18 cellular contexts compared by ENCODE assay signal in the genomic region with DNA sequence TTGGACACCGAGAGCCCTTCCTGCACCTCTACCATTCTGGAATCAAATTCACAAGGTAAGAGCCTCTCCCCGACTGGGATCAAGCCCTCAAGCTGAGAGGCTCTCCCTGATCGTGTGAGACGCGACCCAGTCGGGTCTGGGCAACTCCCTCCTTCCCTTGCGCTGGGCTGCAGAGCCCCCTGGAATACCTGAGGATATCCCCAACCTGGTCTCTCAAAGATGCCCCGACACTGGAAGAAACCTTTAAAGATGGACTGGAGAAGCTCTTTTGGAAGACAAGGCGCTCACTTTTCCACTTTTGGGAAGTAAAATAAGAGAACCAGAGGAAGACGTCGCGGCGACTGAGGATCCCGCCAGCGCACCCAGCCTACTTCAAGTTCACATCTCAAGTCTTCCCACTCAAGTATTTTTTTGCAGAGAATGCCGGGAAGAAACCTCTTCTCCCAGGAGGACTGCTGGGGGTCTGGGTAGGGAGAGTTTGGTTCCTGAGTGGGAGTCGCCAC. TPM values are rescaled to one million over a fixed set of nuclear protein-coding genes. Genes with fewer than 3 reads are reported as not detected.
DNase-seq lines count a peak whose midpoint lies in the region; ATAC-seq, FAIRE-seq and TF ChIP-seq lines count a peak whose summit lies in the region.
"Had no signal": no experiment of that assay in that cellular context is flagged by ENCODE, and none has a peak within 500 bp of the region (broad histone marks: within the 10 kb centered on the region; RNA-seq: fewer than 3 reads in every experiment).

No MANE protein-coding gene starts in this region.

- no peak overlapping the region for H2AFZ ChIP-seq in endothelial cell of umbilical vein (ENCODE audit: low read depth, low read length)

- H3K4me3 Mint-ChIP-seq in brain (peak overlapping the region in 3 of 5 experiments; percentile 7 to 77 (median 31)), neural crest cell (peak overlapping the region; percentile 36)
- H3K4me3 Mint-ChIP-seq: CD4-positive, alpha-beta T cell had no signal

- no peaks in the 10 kb centered on the region for H3K4me1 ChIP-seq in endothelial cell of umbilical vein (ENCODE audit: control insufficient read depth, extremely low read depth, insufficient read depth, low read length)
- H3K4me1 ChIP-seq: A549, Caco-2 had no signal

- H3K27ac ChIP-seq in endothelial cell of umbilical vein (ENCODE audit: insufficient read depth, low read depth, low read length) = no peak overlapping the region
- H3K27ac ChIP-seq: 22Rv1, A549, C4-2B had no signal

- intact Hi-C loops in endothelial cell of umbilical vein (cut with micrococcal nuclease) = no loop called here

- TF ChIP-seq CTCF in brain (conservative IDR thresholded peaks at IDR 0.05) (no peak), endothelial cell of umbilical vein (IDR thresholded peaks at IDR 0.05; ENCODE audit: extremely low read depth in 1 of 2, insufficient read depth in 1 of 2, low read depth in 1 of 2, low read length in 2 of 2) (no peak), neural crest cell (conservative IDR thresholded peaks at IDR 0.05) (no peak)

- FAIRE-seq in endothelial cell of umbilical vein (lab: Jason Lieb, UNC) = no peak
- FAIRE-seq: A549, D721Med had no signal

- DNase-seq in ELF-1 (ENCODE audit: low read depth, low spot score) (peak; percentile 18), endothelial cell of umbilical vein (ENCODE audit: low read depth, low spot score) (no peak), neural crest cell (ENCODE audit: low read depth, low spot score) (no peak), HUDEP-2 (lab: John Stamatoyannopoulos, UW; ENCODE audit: unreplicated experiment in 76 of 76) (no peak)
- DNase-seq in activated CD8-positive, alpha-beta memory T cell treated with anti-CD3 and anti-CD28 coated beads, Interleukin-2, amount 50 U/mL, for 4 hours = no peak
- no peak for DNase-seq in stimulated activated CD8-positive, alpha-beta memory T cell treated with anti-CD3 and anti-CD28 coated beads, Interleukin-4, amount 100 ng/mL, for 48 hours
- DNase-seq: AML-193; Caco-2; CD4-positive, alpha-beta T cell; GF-D8; GOT3 had no signal

- H3K9ac ChIP-seq in endothelial cell of umbilical vein (replicated peaks; ENCODE audit: extremely low read depth, insufficient read depth, low read length) = no peak overlapping the region

- H3K79me2 ChIP-seq in endothelial cell of umbilical vein (ENCODE audit: control insufficient read depth, insufficient read depth, low read length) = no peaks in the 10 kb centered on the region

- peaks cover 92 to 99% of the 10 kb centered on the region in 2 experiments for H3K27me3 ChIP-seq in endothelial cell of umbilical vein (ENCODE audit: control insufficient read depth in 2 of 2, insufficient read depth in 2 of 2, low read length in 2 of 2)

- no peak overlapping the region for H3K4me2 ChIP-seq in endothelial cell of umbilical vein (ENCODE audit: insufficient read depth, low read length)
- H3K4me2 ChIP-seq: A549 had no signal

- no TSS peak for BruUV-seq in endothelial cell of umbilical vein (replicated peaks; lab: Mats Ljungman, UMichigan)

- no peaks in the 10 kb centered on the region for H4K20me1 ChIP-seq in endothelial cell of umbilical vein (replicated peaks; ENCODE audit: control insufficient read depth, extremely low read depth, insufficient read depth, low read length)

- peaks cover 26% of the 10 kb centered on the region for H3K4me1 Mint-ChIP-seq in brain
- peaks cover 22% of the 10 kb centered on the region for H3K4me1 Mint-ChIP-seq in neural crest cell

- H3K9me3 ChIP-seq in endothelial cell of umbilical vein (replicated peaks; ENCODE audit: control insufficient read depth, insufficient read depth, low read length) = no peaks in the 10 kb centered on the region
- H3K9me3 ChIP-seq: Caco-2 had no signal

- H3K4me3 ChIP-seq in endothelial cell of umbilical vein (replicated peaks in 1 of 3; ENCODE audit: insufficient read depth in 1 of 3, low read depth in 1 of 3, low read length in 3 of 3) = no peak overlapping the region
- H3K4me3 ChIP-seq: A549 had no signal

- H3K27me3 Mint-ChIP-seq in brain (peaks cover 99% of the 10 kb centered on the region), neural crest cell (ENCODE audit: low read depth) (peaks cover 99% of the 10 kb centered on the region)

- dilution Hi-C loops in endothelial cell of umbilical vein (cut with MboI; ENCODE audit: extremely low pct_ligation_motif_present, low sequenced_read_pairs) = no loop called here

- no peaks in the 10 kb centered on the region for H3K9me1 ChIP-seq in endothelial cell of umbilical vein (replicated peaks; ENCODE audit: control insufficient read depth, extremely low read depth, insufficient read depth, low read length)

- H3K36me3 ChIP-seq in endothelial cell of umbilical vein (ENCODE audit: control insufficient read depth in 2 of 2, extremely low read depth in 1 of 2, insufficient read depth in 2 of 2, low read length in 2 of 2) = no peaks in the 10 kb centered on the region

- POLR2A ChIA-PET in endothelial cell of umbilical vein (lab: Charles Lee) = no interaction called here

- peaks cover 0 to 6% (median 4%) of the 10 kb centered on the region in 5 experiments for H3K9me3 Mint-ChIP-seq in brain
- peaks cover 4% of the 10 kb centered on the region for H3K9me3 Mint-ChIP-seq in neural crest cell
- H3K9me3 Mint-ChIP-seq: CD4-positive, alpha-beta T cell had no signal

- no peak for ATAC-seq in GM19467 (IDR thresholded peaks at IDR 0.05; ENCODE audit: unreplicated experiment)
- ATAC-seq: A549 had no signal

- TF ChIP-seq POLR2A in endothelial cell of umbilical vein (IDR thresholded peaks at IDR 0.05; ENCODE audit: low read depth, low read length) = no peak

- CTCF ChIA-PET in endothelial cell of umbilical vein (lab: Charles Lee) = interaction anchor here (1.7 kb wide), 2 partner anchors 11 kb away, joined by 6 to 7 read pairs; no protein-coding TSS in a partner anchor

- peak overlapping the region in 3 of 5 experiments; percentile 61 to 99 (median 84) for H3K27ac Mint-ChIP-seq in brain
- H3K27ac Mint-ChIP-seq in neural crest cell (ENCODE audit: unreplicated experiment) = no peak overlapping the region
- H3K27ac Mint-ChIP-seq: CD4-positive, alpha-beta T cell; H9 had no signal

- H3K36me3 Mint-ChIP-seq in brain (no peaks in the 10 kb centered on the region), neural crest cell (ENCODE audit: low read depth) (peaks cover 6% of the 10 kb centered on the region)

TF ChIP-seq in endothelial cell of umbilical vein, 7 proteins besides CTCF, POLR2A, EP300 and RAD21:
- TF ChIP-seq EZH2 (IDR thresholded peaks at IDR 0.05; ENCODE audit: borderline replicate concordance, low read depth, low read length, severe bottlenecking) = peak; percentile 70
- TF ChIP-seq, protein P1, sequence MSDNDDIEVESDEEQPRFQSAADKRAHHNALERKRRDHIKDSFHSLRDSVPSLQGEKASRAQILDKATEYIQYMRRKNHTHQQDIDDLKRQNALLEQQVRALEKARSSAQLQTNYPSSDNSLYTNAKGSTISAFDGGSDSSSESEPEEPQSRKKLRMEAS (IDR thresholded peaks at IDR 0.05; ENCODE audit: insufficient read depth, insufficient read length) = no peak
- TF ChIP-seq MYC (IDR thresholded peaks at IDR 0.05; ENCODE audit: low read depth, low read length) = no peak
- TF ChIP-seq GATA2 (IDR thresholded peaks at IDR 0.05; ENCODE audit: insufficient read depth, insufficient read length, low read depth, low read length) = no peak

RNA-seq across cellular contexts. Expression of gene ZIC4, which starts 33.8 kb away (rescaled TPM):
- 0.49 TPM for polyA plus RNA-seq in brain (ENCODE audit: insufficient read depth, low read depth, low replicate concordance)
- total RNA-seq in endothelial cell of umbilical vein = not detected in 2 replicates
- not detected in 2 replicates for polyA plus RNA-seq in endothelial cell of umbilical vein
- not detected in 2 replicates for polyA plus RNA-seq in endothelial cell of umbilical vein (2011; cell fraction: cytosol; rRNA removed)
- not detected in 2 replicates for polyA plus RNA-seq in endothelial cell of umbilical vein (2011; cell fraction: nucleus; rRNA removed)
- not detected in 2 replicates for polyA plus RNA-seq in endothelial cell of umbilical vein (2012)
- not detected in 2 replicates for polyA minus RNA-seq in endothelial cell of umbilical vein
- polyA minus RNA-seq in endothelial cell of umbilical vein (2011; cell fraction: cytosol; rRNA and poly(A)+ RNA removed) = not detected
- not detected in 2 replicates for polyA minus RNA-seq in endothelial cell of umbilical vein (2011; cell fraction: nucleus; rRNA and poly(A)+ RNA removed)
- total RNA-seq in neural crest cell = 4.5 and 6.1 TPM in 2 replicates
- total RNA-seq: Caco-2; CD4-positive, alpha-beta T cell; H9 had no signal
- polyA plus RNA-seq: A549 had no signal

RNA-seq across cellular contexts. Expression of gene ZIC1, which starts 36.6 kb away (rescaled TPM):
- polyA plus RNA-seq in brain (ENCODE audit: insufficient read depth, low read depth, low replicate concordance) (13.4 TPM), endothelial cell of umbilical vein (not detected in 2 replicates)
- total RNA-seq in endothelial cell of umbilical vein (not detected in 2 replicates), neural crest cell (54.3 and 64.5 TPM in 2 replicates)
- polyA plus RNA-seq in endothelial cell of umbilical vein (2011; cell fraction: cytosol; rRNA removed) = not detected in 2 replicates
- not detected in 2 replicates for polyA plus RNA-seq in endothelial cell of umbilical vein (2011; cell fraction: nucleus; rRNA removed)
- polyA plus RNA-seq in endothelial cell of umbilical vein (2012) = not detected in 2 replicates
- polyA minus RNA-seq in endothelial cell of umbilical vein = not detected in 2 replicates
- polyA minus RNA-seq in endothelial cell of umbilical vein (2011; cell fraction: cytosol; rRNA and poly(A)+ RNA removed) = not detected
- polyA minus RNA-seq in endothelial cell of umbilical vein (2011; cell fraction: nucleus; rRNA and poly(A)+ RNA removed) = not detected in 2 replicates
- total RNA-seq: Caco-2; CD4-positive, alpha-beta T cell; H9 had no signal

Comparison
In these comparisons a context has a peak if more than half of its experiments do, and no peak if none do; other contexts are left out.
1. RNA of gene ZIC1, which starts 36.6 kb away (total RNA-seq): 54.3 to 64.5 TPM in neural crest cell; not detected in endothelial cell of umbilical vein; every median in the first group is over 10 times any median in the second.